9 cellular contexts compared by ENCODE assay signal in the genomic region with DNA sequence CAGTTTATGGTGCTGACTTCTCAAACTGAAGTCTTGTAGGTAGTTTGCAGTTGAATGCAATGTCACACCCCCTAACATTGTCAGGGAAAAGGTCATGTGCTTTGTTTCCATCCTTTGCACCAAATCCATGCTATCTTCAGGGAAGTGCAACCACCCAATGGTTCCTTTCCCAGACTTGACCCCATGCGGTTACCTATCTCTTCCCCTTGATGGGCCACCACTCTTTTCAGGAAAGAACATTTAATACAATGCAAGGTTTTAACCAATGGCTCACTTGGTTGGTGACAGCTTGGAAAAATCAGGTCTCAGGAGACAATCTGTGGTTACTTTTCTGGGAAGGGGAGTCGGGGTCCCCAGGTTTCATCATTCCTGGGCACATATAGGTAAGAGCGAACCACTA. TPM values are rescaled to one million over a fixed set of nuclear protein-coding genes. Genes with fewer than 3 reads are reported as not detected.
DNase-seq lines count a peak whose midpoint lies in the region; ATAC-seq and TF ChIP-seq lines count a peak whose summit lies in the region.
"Had no signal": no experiment of that assay in that cellular context is flagged by ENCODE, and none has a peak within 500 bp of the region (broad histone marks: within the 10 kb centered on the region; RNA-seq: fewer than 3 reads in every experiment).

No MANE protein-coding gene starts in this region.

- H3K27me3 Mint-ChIP-seq in T-helper 1 cell treated with Interleukin-12 subunit alpha and Interleukin-12 subunit beta and Interleukin-4 antibody, amounts not matched to agents 30 μg/mL and 1 μg/mL, for 36 hours (ENCODE audit: low read depth): peaks cover 41% of the 10 kb centered on the region

- peak overlapping the region; percentile 78 for H3K4me3 Mint-ChIP-seq in T-helper 1 cell treated with Interleukin-12 subunit alpha and Interleukin-12 subunit beta and Interleukin-4 antibody, amounts not matched to agents 30 μg/mL and 1 μg/mL, for 36 hours

- BruUV-seq in Panc1 (replicated peaks; lab: Mats Ljungman, UMichigan): TSS peak; percentile 57

- intact Hi-C loops in Panc1 (cut with micrococcal nuclease; ENCODE audit: unreplicated experiment): loop anchor here (5.0 kb wide), 2 partner anchors 358 to 542 kb away; no protein-coding TSS in a partner anchor

- CTCF ChIA-PET in Panc1 (lab: Charles Lee): interaction anchor here (0.6 kb wide), 1 partner anchor 619 kb away, joined by 5 read pairs; no protein-coding TSS in a partner anchor

- ATAC-seq in Panc1 (no peak), HG02840 (IDR thresholded peaks at IDR 0.05; ENCODE audit: low FRiP score, unreplicated experiment) (no peak), foreskin keratinocyte (no peak)

- TF ChIP-seq CTCF in Panc1 (IDR thresholded peaks at IDR 0.05): no peak
- no peak for TF ChIP-seq CTCF in fibroblast of villous mesenchyme (IDR thresholded peaks at IDR 0.05; ENCODE audit: insufficient read depth, low read depth, low read length)
- TF ChIP-seq CTCF in retinal pigment epithelial cell (conservative IDR thresholded peaks at IDR 0.05; ENCODE audit: low read depth, low read length): no peak
- no peak for TF ChIP-seq CTCF in foreskin keratinocyte (conservative IDR thresholded peaks at IDR 0.05)

- H3K27ac Mint-ChIP-seq in T-helper 1 cell treated with Interleukin-12 subunit alpha and Interleukin-12 subunit beta and Interleukin-4 antibody, amounts not matched to agents 30 μg/mL and 1 μg/mL, for 36 hours: no peak overlapping the region

- H3K27me3 ChIP-seq in Panc1 (ENCODE audit: control insufficient read depth, insufficient read depth, low read length) (no peaks in the 10 kb centered on the region), foreskin keratinocyte (peaks cover 22% of the 10 kb centered on the region)

- no peaks in the 10 kb centered on the region for H3K9me3 ChIP-seq in Panc1 (ENCODE audit: control insufficient read depth, insufficient read depth, low read depth, low read length)

- H3K27ac ChIP-seq in Panc1 (ENCODE audit: low read length) (peak overlapping the region; percentile 76), foreskin keratinocyte (no peak overlapping the region)

- H3K4me3 ChIP-seq in Panc1 (ENCODE audit: low read depth in 2 of 2, low read length in 2 of 2) (peak overlapping the region; percentile 54 to 80), fibroblast of villous mesenchyme (ENCODE audit: low read depth, low read length) (peak overlapping the region; percentile 76), retinal pigment epithelial cell (ENCODE audit: low read length) (peak overlapping the region; percentile 64)

- POLR2A ChIA-PET in Panc1 (lab: Charles Lee): interaction anchor here (0.5 kb wide), 1 partner anchor 55 kb away, joined by 4 read pairs; no protein-coding TSS in a partner anchor

- peaks cover 7% of the 10 kb centered on the region for H3K36me3 Mint-ChIP-seq in T-helper 1 cell treated with Interleukin-12 subunit alpha and Interleukin-12 subunit beta and Interleukin-4 antibody, amounts not matched to agents 30 μg/mL and 1 μg/mL, for 36 hours (ENCODE audit: low read depth)

- DNase-seq in T-helper 1 cell (no peak), Panc1 (ENCODE audit: low read depth, low spot score) (no peak), fibroblast of villous mesenchyme (ENCODE audit: low read depth) (no peak), retinal pigment epithelial cell (ENCODE audit: low read depth) (no peak), LoVo (ENCODE audit: low spot score) (no peak), foreskin keratinocyte (no peak)
- DNase-seq: activated CD4-positive, CD25-positive, alpha-beta regulatory T cell treated with anti-CD3 and anti-CD28 coated beads, Interleukin-2, amount 50 U/mL, for 72 hours had no signal

- no peaks in the 10 kb centered on the region for H3K9me3 Mint-ChIP-seq in T-helper 1 cell treated with Interleukin-12 subunit alpha and Interleukin-12 subunit beta and Interleukin-4 antibody, amounts not matched to agents 30 μg/mL and 1 μg/mL, for 36 hours

- in situ Hi-C loops in Panc1 (cut with HindIII; ENCODE audit: low pct_unique_long_range_greater_than_20kb, low sequenced_read_pairs): no loop called here

- H3K36me3 ChIP-seq in Panc1 (ENCODE audit: control insufficient read depth, insufficient read depth, low read length): no peaks in the 10 kb centered on the region

- peaks cover 30% of the 10 kb centered on the region for H3K4me1 Mint-ChIP-seq in T-helper 1 cell treated with Interleukin-12 subunit alpha and Interleukin-12 subunit beta and Interleukin-4 antibody, amounts not matched to agents 30 μg/mL and 1 μg/mL, for 36 hours (ENCODE audit: low read depth)

- H3K4me1 ChIP-seq in Panc1 (ENCODE audit: control insufficient read depth, insufficient read depth, low read length) (peaks cover 29% of the 10 kb centered on the region), foreskin keratinocyte (no peaks in the 10 kb centered on the region)

RNA-seq across cellular contexts. Expression of a gene that starts 2.1 kb away (rescaled TPM):
- total RNA-seq in Panc1 (2021; ENCODE audit: unreplicated experiment): 22.7 TPM
- 24.9 TPM for polyA plus RNA-seq in Panc1 (2012; ENCODE audit: insufficient read length)
- total RNA-seq in fibroblast of villous mesenchyme: 3.9 and 4.8 TPM in 2 replicates
- total RNA-seq in foreskin keratinocyte: 0.60 and 0.99 TPM in 2 replicates
- 0.49 and 0.56 TPM in 2 replicates for polyA plus RNA-seq in foreskin keratinocyte
